Comparison of ENCODE assay signal across 9 cellular contexts in genomic region chr11:88231894-88232482, GRCh38. TPM values are rescaled to one million over a fixed set of nuclear protein-coding genes. Genes with fewer than 3 reads are reported as not detected.
DNase-seq lines count a peak whose midpoint lies in the region; ATAC-seq, FAIRE-seq and TF ChIP-seq lines count a peak whose summit lies in the region.
"Had no signal": no experiment of that assay in that cellular context is flagged by ENCODE, and none has a peak within 500 bp of the region (broad histone marks: within the 10 kb centered on the region; RNA-seq: fewer than 3 reads in every experiment).

No MANE protein-coding gene starts in this region.

- H3K36me3 Mint-ChIP-seq in GM23338 (ENCODE audit: low read depth): peaks cover 14% of the 10 kb centered on the region
- peaks cover 6% of the 10 kb centered on the region for H3K36me3 Mint-ChIP-seq in activated CD8-positive, alpha-beta T cell treated with anti-CD3 and anti-CD28 coated beads for 36 hours (ENCODE audit: low read depth)

- no peak for FAIRE-seq in A549 (lab: Jason Lieb, UNC)
- FAIRE-seq: endometrium had no signal

- no peak overlapping the region for H3K4me3 Mint-ChIP-seq in GM23338
- no peak overlapping the region for H3K4me3 Mint-ChIP-seq in activated CD8-positive, alpha-beta T cell treated with anti-CD3 and anti-CD28 coated beads for 36 hours
- no peak overlapping the region for H3K4me3 Mint-ChIP-seq in stimulated activated naive CD8-positive, alpha-beta T cell treated with anti-CD3 and anti-CD28 coated beads, Interleukin-15, amount 100 ng/mL, for 72 hours

- H3K4me1 ChIP-seq in A549 (no peaks in the 10 kb centered on the region), GM23338 (ENCODE audit: insufficient read depth) (no peaks in the 10 kb centered on the region; the same call in 1 of the 2 replicates), hepatocyte (ENCODE audit: insufficient read depth) (no peaks in the 10 kb centered on the region)

- no peaks in the 10 kb centered on the region for H3K27me3 ChIP-seq in GM23338 (ENCODE audit: insufficient read depth)
- no peaks in the 10 kb centered on the region for H3K27me3 ChIP-seq in hepatocyte

- H3K9me2 ChIP-seq in GM23338 (ENCODE audit: insufficient read depth) (no peaks in the 10 kb centered on the region), hepatocyte (replicated peaks; ENCODE audit: insufficient read depth) (no peaks in the 10 kb centered on the region)

- H3K27me3 Mint-ChIP-seq in GM23338 (ENCODE audit: insufficient read depth, low read depth, poor library complexity): peaks cover 2% of the 10 kb centered on the region
- no peaks in the 10 kb centered on the region for H3K27me3 Mint-ChIP-seq in activated CD8-positive, alpha-beta T cell treated with anti-CD3 and anti-CD28 coated beads for 36 hours
- no peaks in the 10 kb centered on the region for H3K27me3 Mint-ChIP-seq in stimulated activated naive CD8-positive, alpha-beta T cell treated with anti-CD3 and anti-CD28 coated beads, Interleukin-15, amount 100 ng/mL, for 72 hours

- DNase-seq in A549 (ENCODE audit: low read depth in 1 of 2, low spot score in 1 of 2) (peak; percentile 7 to 11), GDM1 (lab: John Stamatoyannopoulos, UW) (peak; percentile 2), GM23338 (ENCODE audit: low spot score) (peak; percentile 76), LHCN-M2 (ENCODE audit: low read depth) (peak; percentile 29), hepatocyte (ENCODE audit: low spot score) (peak; percentile 45), ureter (ENCODE audit: low spot score) (no peak)
- DNase-seq in activated CD8-positive, alpha-beta T cell treated with anti-CD3 and anti-CD28 coated beads for 36 hours: peak; percentile 23
- peak; percentile 2 to 11 for DNase-seq in stimulated activated naive CD8-positive, alpha-beta T cell treated with anti-CD3 and anti-CD28 coated beads, Interleukin-15, amount 100 ng/mL, for 72 hours

- H3K4me3 ChIP-seq in A549: no peak overlapping the region
- H3K4me3 ChIP-seq in GM23338: no peak overlapping the region
- no peak overlapping the region for H3K4me3 ChIP-seq in hepatocyte

- peaks cover 7% of the 10 kb centered on the region; the same call in 1 of the 3 replicates for H3K4me1 Mint-ChIP-seq in GM23338
- no peaks in the 10 kb centered on the region for H3K4me1 Mint-ChIP-seq in activated CD8-positive, alpha-beta T cell treated with anti-CD3 and anti-CD28 coated beads for 36 hours (ENCODE audit: low read depth)
- H3K4me1 Mint-ChIP-seq in stimulated activated naive CD8-positive, alpha-beta T cell treated with anti-CD3 and anti-CD28 coated beads, Interleukin-15, amount 100 ng/mL, for 72 hours: no peaks in the 10 kb centered on the region

- H3K4me2 ChIP-seq in A549: no peak overlapping the region
- no peak overlapping the region for H3K4me2 ChIP-seq in GM23338
- H3K4me2 ChIP-seq in hepatocyte: no peak overlapping the region

- peak; percentile 36 to 39; a peak in 4 of 5 replicates for TF ChIP-seq RAD21 in A549 (conservative IDR thresholded peaks at IDR 0.05 in 1 of 2, IDR thresholded peaks at IDR 0.05 in 1 of 2)

- CTCF ChIA-PET in A549 (lab: Yijun Ruan, JAX): interaction anchor here (0.6 to 2.2 kb wide), 17 partner anchors 13 to 320 kb away, joined by 3 to 11 read pairs (median 3); partner anchors contain the start of gene CTSC
- CTCF ChIA-PET in activated CD8-positive, alpha-beta T cell treated with anti-CD3 and anti-CD28 coated beads for 36 hours (lab: Charles Lee): interaction anchor here (0.9 to 2.4 kb wide), 15 partner anchors 9 to 321 kb away, joined by 3 to 10 read pairs (median 4); no protein-coding TSS in a partner anchor

- H3K9me3 ChIP-seq in A549 (peaks cover 12% of the 10 kb centered on the region; the same call in 2 of the 3 replicates), hepatocyte (ENCODE audit: low read depth) (no peaks in the 10 kb centered on the region)

- H4K20me1 ChIP-seq in GM23338 (replicated peaks; ENCODE audit: insufficient read depth) (no peaks in the 10 kb centered on the region), hepatocyte (ENCODE audit: insufficient read depth, poor library complexity, severe bottlenecking) (no peaks in the 10 kb centered on the region)

- no peak for TF ChIP-seq POLR2A in A549 (IDR thresholded peaks at IDR 0.05; ENCODE audit: low read length)

- WGBS in A549 (ENCODE audit: missing lambda C conversion rate): 45% methylated on average over 5 of the region's 5 CpGs
- WGBS in hepatocyte (ENCODE audit: low lambda C conversion rate, missing lambda C conversion rate): 50% methylated on average over 5 of the region's 5 CpGs

- peaks cover 9% of the 10 kb centered on the region for H3K9me3 Mint-ChIP-seq in GM23338
- peaks cover 25% of the 10 kb centered on the region for H3K9me3 Mint-ChIP-seq in activated CD8-positive, alpha-beta T cell treated with anti-CD3 and anti-CD28 coated beads for 36 hours
- H3K9me3 Mint-ChIP-seq in stimulated activated naive CD8-positive, alpha-beta T cell treated with anti-CD3 and anti-CD28 coated beads, Interleukin-15, amount 100 ng/mL, for 72 hours: peaks cover 29 to 40% of the 10 kb centered on the region in 2 donors

- no peaks in the 10 kb centered on the region for H3F3A ChIP-seq in GM23338 (replicated peaks; ENCODE audit: low read depth)

- H3K27ac ChIP-seq in A549 (no peak overlapping the region), GM23338 (ENCODE audit: low read depth) (no peak overlapping the region), hepatocyte (no peak overlapping the region)

- intact Hi-C loops in activated CD8-positive, alpha-beta T cell treated with anti-CD3 and anti-CD28 coated beads for 36 hours (cut with micrococcal nuclease): loop anchor here (5.0 kb wide), 1 partner anchor 320 kb away; no protein-coding TSS in a partner anchor

- peak; percentile 77 to 90; a peak in 4 of 6 replicates for ATAC-seq in A549
- ATAC-seq in GM23338: peak; percentile 96
- peak; percentile 80 for ATAC-seq in activated CD8-positive, alpha-beta T cell treated with anti-CD3 and anti-CD28 coated beads for 36 hours
- peak; percentile 75 for ATAC-seq in stimulated activated naive CD8-positive, alpha-beta T cell treated with anti-CD3 and anti-CD28 coated beads, Interleukin-15, amount 100 ng/mL, for 72 hours

- TF ChIP-seq EP300 in A549 (IDR thresholded peaks at IDR 0.05): no peak

- POLR2A ChIA-PET in A549 (lab: Yijun Ruan, JAX): no interaction called here
- POLR2A ChIA-PET in activated CD8-positive, alpha-beta T cell treated with anti-CD3 and anti-CD28 coated beads for 36 hours (lab: Charles Lee): no interaction called here

- H3K36me3 ChIP-seq in GM23338 (ENCODE audit: insufficient read depth) (no peaks in the 10 kb centered on the region), hepatocyte (replicated peaks; ENCODE audit: insufficient read depth, low read depth) (no peaks in the 10 kb centered on the region)

- no peak overlapping the region for H3K27ac Mint-ChIP-seq in GM23338
- no peak overlapping the region for H3K27ac Mint-ChIP-seq in activated CD8-positive, alpha-beta T cell treated with anti-CD3 and anti-CD28 coated beads for 36 hours
- H3K27ac Mint-ChIP-seq in stimulated activated naive CD8-positive, alpha-beta T cell treated with anti-CD3 and anti-CD28 coated beads, Interleukin-15, amount 100 ng/mL, for 72 hours: no peak overlapping the region

- H2AFZ ChIP-seq in GM23338 (no peak overlapping the region), hepatocyte (no peak overlapping the region)

- no peaks in the 10 kb centered on the region for H3K79me2 ChIP-seq in GM23338 (replicated peaks; ENCODE audit: insufficient read depth)
- H3K79me2 ChIP-seq in hepatocyte: no peaks in the 10 kb centered on the region

- peak; percentile 35 for TF ChIP-seq CTCF in A549 (IDR thresholded peaks at IDR 0.05)
- peak; percentile 67 to 75 for TF ChIP-seq CTCF in GM23338 (conservative IDR thresholded peaks at IDR 0.05; ENCODE audit: low read depth in 2 of 2)
- peak; percentile 68 for TF ChIP-seq CTCF in activated CD8-positive, alpha-beta T cell treated with anti-CD3 and anti-CD28 coated beads for 36 hours (IDR thresholded peaks at IDR 0.05)
- TF ChIP-seq CTCF in hepatocyte (IDR thresholded peaks at IDR 0.05; ENCODE audit: poor library complexity): peak; percentile 59

TF ChIP-seq in A549, 52 proteins besides CTCF, POLR2A, EP300 and RAD21:
- TF ChIP-seq MYC (IDR thresholded peaks at IDR 0.05; ENCODE audit: borderline replicate concordance, low read length) (no peak), SMC3 (IDR thresholded peaks at IDR 0.05) (peak; percentile 45; the same call in 2 of the 3 replicates)

TF ChIP-seq in GM23338, 12 proteins besides CTCF, POLR2A, EP300 and RAD21 (continues in another document):
- TF ChIP-seq ZNF331 (CRISPR knock-in tag; IDR thresholded peaks at IDR 0.05; ENCODE audit: low read depth): no peak
- TF ChIP-seq JUNB (IDR thresholded peaks at IDR 0.05; ENCODE audit: unreplicated experiment): no peak

RNA-seq across cellular contexts. Expression of gene RAB38, which starts 56.7 kb away (rescaled TPM):
- polyA plus RNA-seq in A549 (2011; rRNA removed) (1.6 and 2.3 TPM in 2 replicates), A549 (2017; fragmentation: RNase III; extraction: RNeasy Plus Mini Kit Qiagen cat#74134 plus additional on column Dnase treatment) (0.38 to 0.59 TPM (median 0.53 TPM) in 3 replicates), GM23338 (2016; fragmentation: Nextera tagmentation; extraction: Ambion mirVana) (8.8 and 10.4 TPM in 2 replicates), hepatocyte (8.5 and 14.8 TPM in 2 replicates)
- polyA plus RNA-seq in A549 (2012; cell fraction: cytosol; rRNA removed): 0.37 and 0.41 TPM in 2 replicates
- polyA plus RNA-seq in A549 (2012; cell fraction: nucleus; rRNA removed): 0.12 and 0.19 TPM in 2 replicates
- polyA minus RNA-seq in A549 (2011; rRNA and poly(A)+ RNA removed): 0.45 and 0.73 TPM in 2 replicates
- total RNA-seq in GM23338 (2014; rRNA removed; shearing (Covaris generic)): 14.2 and 22.4 TPM in 2 replicates
- total RNA-seq in LHCN-M2 (2014; rRNA removed) (not detected in 2 replicates), hepatocyte (13.8 and 14.6 TPM in 2 replicates), ureter (25.1 TPM)
- 0.06 TPM for polyA plus RNA-seq in LHCN-M2 (2012)
- 1 to 10 TPM; 3.2 to 3.4 TPM for total RNA-seq in activated CD8-positive, alpha-beta T cell treated with anti-CD3 and anti-CD28 coated beads for 36 hours
